8 cellular contexts compared by ENCODE assay signal in the genomic region with DNA sequence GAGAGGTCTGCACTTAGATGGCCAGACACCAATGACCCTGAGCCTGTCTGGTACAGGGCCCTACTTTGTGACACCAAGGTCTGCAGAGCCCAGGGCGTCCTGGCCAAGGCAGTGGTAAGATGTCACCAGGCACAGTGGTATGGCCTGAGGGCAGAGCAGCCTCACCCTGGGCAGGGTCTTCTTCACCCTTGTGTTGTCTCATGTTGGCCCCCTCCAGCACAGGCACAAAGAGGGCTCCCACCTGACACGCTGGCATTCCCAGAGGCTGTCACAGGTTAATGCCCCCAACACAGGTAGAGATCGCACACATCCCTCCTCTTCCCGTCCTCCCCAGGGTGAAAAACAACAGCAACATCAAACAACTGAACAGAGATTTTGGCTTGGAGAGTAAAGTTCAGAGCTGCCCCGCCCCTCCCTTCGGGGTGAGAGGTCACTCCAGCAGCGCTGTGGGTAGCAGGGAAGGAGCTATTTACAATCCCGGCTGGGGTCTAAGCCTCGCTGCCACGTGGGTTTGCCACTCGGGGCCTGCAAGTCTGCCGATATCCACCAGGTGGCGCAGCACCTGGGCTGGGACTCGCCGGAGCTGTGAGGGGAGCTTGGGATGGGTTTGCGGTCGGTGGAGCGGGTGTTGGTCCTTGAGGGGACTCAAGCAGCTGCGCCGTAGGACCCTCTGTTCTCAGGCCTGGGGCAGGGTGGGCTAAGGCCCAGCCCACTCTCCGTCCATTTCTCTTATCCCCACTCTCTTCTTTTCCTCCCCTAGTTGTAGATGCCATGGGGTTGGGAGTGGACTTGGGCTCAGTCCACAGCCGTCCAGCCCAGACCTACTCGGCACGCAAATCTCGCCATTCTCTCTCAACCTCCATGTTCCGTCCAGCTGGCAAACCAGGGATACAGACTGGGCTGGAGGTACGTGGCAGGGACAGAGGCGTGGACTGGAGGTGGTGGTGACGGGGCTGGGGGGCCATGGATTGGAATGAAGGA. TPM values are rescaled to one million over a fixed set of nuclear protein-coding genes. Genes with fewer than 3 reads are reported as not detected.
DNase-seq lines count a peak whose midpoint lies in the region; ATAC-seq, FAIRE-seq and TF ChIP-seq lines count a peak whose summit lies in the region.

No MANE protein-coding gene starts in this region.

- peaks cover 5% of the 10 kb centered on the region for H3K4me1 Mint-ChIP-seq in neural crest cell

- no peak overlapping the region for H3K4me3 ChIP-seq in stomach

- H3K36me3 Mint-ChIP-seq in neural crest cell (ENCODE audit: low read depth) = no peaks in the 10 kb centered on the region

- no peaks in the 10 kb centered on the region for H3K9me3 Mint-ChIP-seq in neural crest cell

- H3K27ac ChIP-seq in stomach = no peak overlapping the region

- H3K9me3 ChIP-seq in stomach = no peaks in the 10 kb centered on the region

- no peak for TF ChIP-seq POLR2A in stomach (IDR thresholded peaks at IDR 0.05)

- H3K4me1 ChIP-seq in stomach = peaks cover 15 to 26% (median 22%) of the 10 kb centered on the region in 4 donors

- no peak overlapping the region for H3K27ac Mint-ChIP-seq in neural crest cell (ENCODE audit: unreplicated experiment)

- FAIRE-seq in RCC 7860 (lab: Jason Lieb, UNC) = no peak

- intact Hi-C loops in stomach (cut with DNase I; ENCODE audit: low total_unique reads) = loop anchor here (5.0 kb wide), 1 partner anchor 76 kb away; no protein-coding TSS in a partner anchor

- TF ChIP-seq EP300 in stomach (IDR thresholded peaks at IDR 0.05) = no peak

- 16 to 27% (median 20%) methylated on average over 18 to 29 of the region's 29 CpGs for WGBS in stomach, 5 donors

- peaks cover 49% of the 10 kb centered on the region for H3K27me3 Mint-ChIP-seq in neural crest cell (ENCODE audit: low read depth)

- TF ChIP-seq CTCF in neural crest cell (conservative IDR thresholded peaks at IDR 0.05) = peak; percentile 97
- TF ChIP-seq CTCF in stomach (IDR thresholded peaks at IDR 0.05) = peak in 6 of 7 experiments; percentile 91 to 99 (median 98)

- no peak overlapping the region for H3K4me3 Mint-ChIP-seq in neural crest cell

- DNase-seq in DMS 273 (lab: John Stamatoyannopoulos, UW; ENCODE audit: unreplicated experiment) (peak; percentile 95), KG1 (lab: John Stamatoyannopoulos, UW) (peak; percentile 74), RCC 7860 (ENCODE audit: low spot score) (peak; percentile 47), activated T-helper 1 cell treated with Interleukin-2 at 50 U/mL for 16 hours (ENCODE audit: low read depth) (peak; percentile 69), fibroblast of peridontal ligament (ENCODE audit: extremely low read depth) (peak; percentile 57), neural crest cell (ENCODE audit: low read depth, low spot score) (peak; percentile 97), stomach (peak; percentile 84)

- H3K36me3 ChIP-seq in stomach = no peaks in the 10 kb centered on the region

- no peak for ATAC-seq in HG02870 (IDR thresholded peaks at IDR 0.05; ENCODE audit: unreplicated experiment)

- H3K27me3 ChIP-seq in stomach = no peaks in the 10 kb centered on the region

RNA-seq across cellular contexts. Expression of a gene that starts 12.7 kb away (rescaled TPM):
- 5.6 and 6.6 TPM in 2 replicates for total RNA-seq in neural crest cell
- total RNA-seq in stomach = not detected
- polyA plus RNA-seq in stomach = 1 to 10 TPM in 2 of 3 donors, under 1 TPM in 1; 0.76 to 4.9 (median 1.5) TPM

RNA-seq across cellular contexts. Expression of a gene that starts 27.8 kb away (rescaled TPM):
- total RNA-seq in neural crest cell (26.4 and 28.5 TPM in 2 replicates), stomach (1 to 10 TPM in 3 of 5 donors, not detected in 2; 3.5 to 9.9 (median 5.8) TPM)
- polyA plus RNA-seq in stomach = 10 to 100 TPM in 1 of 3 donors, 1 to 10 TPM in 2; 4.3 to 13.2 (median 6.7) TPM

RNA-seq across cellular contexts. Expression of a gene that starts 36.3 kb away (rescaled TPM):
- total RNA-seq in neural crest cell (0.50 and 0.77 TPM in 2 replicates), stomach (10 to 100 TPM; 12.2 to 75.3 (median 36.0) TPM)
- polyA plus RNA-seq in stomach = 10 to 100 TPM; 31.3 to 65.8 (median 47.7) TPM

RNA-seq across cellular contexts. Expression of a gene that starts 40.2 kb away (rescaled TPM):
- total RNA-seq in neural crest cell (82.2 and 85.1 TPM in 2 replicates), stomach (100 to 1,000 TPM in 4 of 5 donors, 10 to 100 TPM in 1; 56.2 to 335 (median 126) TPM)
- 100 to 1,000 TPM; 149 to 267 (median 159) TPM for polyA plus RNA-seq in stomach

RNA-seq across cellular contexts. Expression of a gene that starts 44.3 kb away (rescaled TPM):
- 23.2 and 25.1 TPM in 2 replicates for total RNA-seq in neural crest cell
- total RNA-seq in stomach = 100 to 1,000 TPM in 1 of 5 donors, 10 to 100 TPM in 3, 1 to 10 TPM in 1; 4.5 to 114 (median 22.5) TPM
- polyA plus RNA-seq in stomach = 10 to 100 TPM; 39.7 to 48.3 (median 40.2) TPM

Comparison
In these comparisons a context has a peak if more than half of its experiments do, and no peak if none do; other contexts are left out.
1. DNase-seq: peak in every context shown above with its lines; median percentile 97 in neural crest cell; 95 in DMS 273; 84 in stomach; 74 in KG1; 69 in activated T-helper 1 cell treated with Interleukin-2 at 50 U/mL for 16 hours; 57 in fibroblast of peridontal ligament; 47 in RCC 7860.